Comparison of ENCODE assay signal across 1 cellular context in the genomic region with DNA sequence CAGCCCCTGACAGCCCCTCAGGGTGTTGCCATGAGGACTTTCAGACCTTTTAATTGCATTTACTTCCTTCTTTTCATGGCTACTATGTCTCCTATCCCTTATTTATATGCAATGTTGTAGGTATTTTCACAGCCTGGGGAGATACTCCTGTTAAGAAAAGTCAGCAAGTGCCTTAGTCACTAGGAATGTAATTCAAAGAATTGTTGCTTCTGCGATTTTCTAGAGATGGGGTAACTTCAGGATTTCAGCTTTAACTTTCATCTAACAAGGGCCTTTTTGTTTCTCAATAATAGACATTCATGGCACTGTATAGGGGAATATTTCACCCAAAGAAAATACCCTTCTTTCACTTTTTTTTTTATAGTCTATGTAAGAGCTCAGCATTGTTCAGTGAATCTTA.
TF ChIP-seq lines count a peak whose summit lies in the region.

No MANE protein-coding gene starts in this region.

TF ChIP-seq in SK-N-SH treated with all-trans-retinoic acid at 6 μM for 48 hours, 23 proteins besides CTCF, POLR2A, EP300 and RAD21 (continued from another document):
- TF ChIP-seq PATZ1 (CRISPR knock-in tag; IDR thresholded peaks at IDR 0.05; ENCODE audit: borderline replicate concordance) (no peak), TOX (CRISPR knock-in tag; IDR thresholded peaks at IDR 0.05; ENCODE audit: borderline replicate concordance) (no peak), ZNF70 (CRISPR knock-in tag; IDR thresholded peaks at IDR 0.05) (no peak), PPARA (CRISPR knock-in tag; IDR thresholded peaks at IDR 0.05; ENCODE audit: borderline replicate concordance) (no peak)
